ENCODE assay signal across 8 cellular contexts in the genomic region with DNA sequence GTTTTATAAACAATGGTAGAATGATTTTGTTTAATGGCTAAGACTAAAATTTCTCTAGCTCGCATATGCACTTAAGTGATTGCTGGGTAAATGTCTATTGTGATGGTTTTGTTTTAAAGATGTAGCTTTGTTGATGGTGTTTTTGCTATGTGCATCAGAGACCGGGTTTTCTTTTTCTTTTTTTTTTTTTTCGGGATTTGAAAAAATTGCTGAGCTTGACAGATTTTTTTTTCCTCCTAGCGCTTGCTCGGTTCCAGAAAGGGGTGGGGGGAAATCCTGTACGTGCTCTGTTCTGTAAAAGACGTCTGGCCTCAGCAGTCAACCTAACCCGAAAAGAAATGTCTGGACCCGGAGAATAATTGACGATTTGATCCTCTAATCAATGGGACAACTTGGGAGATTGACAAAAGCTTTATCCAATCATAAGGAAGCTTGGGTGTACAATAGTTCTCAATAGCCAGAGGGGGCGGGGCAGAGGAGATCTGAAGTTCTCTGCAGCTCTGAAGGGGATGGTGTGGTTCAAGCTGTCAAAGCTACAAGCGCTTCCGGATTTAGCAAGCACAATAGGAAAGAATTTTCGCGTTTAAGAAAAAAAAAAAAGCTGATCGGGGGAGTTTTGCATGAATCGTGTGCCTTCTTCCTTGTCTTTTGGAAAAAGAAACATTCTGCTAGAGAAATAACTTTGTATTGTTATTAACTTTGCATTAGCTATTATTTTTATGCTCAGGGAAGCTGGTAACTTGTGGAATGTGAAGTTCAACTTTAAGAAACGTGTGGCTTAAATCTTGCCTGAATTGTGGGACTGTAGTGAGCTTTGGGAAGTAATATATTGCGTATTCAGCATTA. TPM values are rescaled to one million over a fixed set of nuclear protein-coding genes. Genes with fewer than 3 reads are reported as not detected.
A peak's percentile ranks its signal among the peaks of the same experiment; 100 is the strongest.
DNase-seq lines count a peak whose midpoint lies in the region; ATAC-seq, FAIRE-seq and TF ChIP-seq lines count a peak whose summit lies in the region.

No MANE protein-coding gene starts in this region.

- TF ChIP-seq EP300 in GM12878 (IDR thresholded peaks at IDR 0.05; ENCODE audit: borderline replicate concordance in 1 of 2, control insufficient read depth in 1 of 2, low read depth in 2 of 2, low read length in 2 of 2) = no peak

- H3K9ac ChIP-seq in GM12878 (ENCODE audit: control insufficient read depth, insufficient read depth, low read length) (no peak overlapping the region), rectal smooth muscle tissue (ENCODE audit: low read length) (no peak overlapping the region)

- H3K9me3 ChIP-seq in GM12878 (replicated peaks; ENCODE audit: control insufficient read depth, insufficient read depth, low read length) (no peaks in the 10 kb centered on the region; the same call in 2 of the 3 replicates), aorta (ENCODE audit: control insufficient read depth, low read length) (no peaks in the 10 kb centered on the region)

- no peaks in the 10 kb centered on the region for H3K79me2 ChIP-seq in GM12878 (ENCODE audit: control insufficient read depth, insufficient read depth, low read length)

- H3K4me3 ChIP-seq in GM12878 (peak overlapping the region; percentile 62), rectal smooth muscle tissue (ENCODE audit: low read length) (peak overlapping the region; percentile 72), aorta (ENCODE audit: low read length in 2 of 2) (peak overlapping the region; percentile 46 to 58)

- intact Hi-C loops in GM12878 (cut with micrococcal nuclease; ENCODE audit: unreplicated experiment) = loop anchor here (10.0 kb wide), 1 partner anchor 257 kb away; no protein-coding TSS in a partner anchor
- intact Hi-C loops in aorta (cut with DNase I) = loop anchor here in 1 of 2 donors (2.0 kb wide), 1 partner anchor 21 kb away; no protein-coding TSS in a partner anchor

- 1% methylated on average over 18 of the region's 19 CpGs for WGBS in GM12878 (ENCODE audit: insufficient coverage, insufficient replicate concordance, low lambda C conversion rate, missing lambda C conversion rate)
- 1 to 2% methylated on average over 19 of the region's 19 CpGs for WGBS in aorta, 2 donors

- no peak for TF ChIP-seq RAD21 in GM12878 (IDR thresholded peaks at IDR 0.05; ENCODE audit: insufficient read depth, low read depth, low read length)

- H3K4me1 ChIP-seq in GM12878 (ENCODE audit: control insufficient read depth, insufficient read depth, low read length) (peaks cover 5% of the 10 kb centered on the region), rectal smooth muscle tissue (ENCODE audit: control insufficient read depth, insufficient read depth, low read length) (peaks cover 25% of the 10 kb centered on the region), aorta (ENCODE audit: control insufficient read depth in 1 of 2, insufficient read depth in 2 of 2, low read length in 2 of 2) (no peaks in the 10 kb centered on the region)

- H3K27ac ChIP-seq in GM12878 (ENCODE audit: control insufficient read depth, insufficient read depth) (no peak overlapping the region), rectal smooth muscle tissue (ENCODE audit: low read depth, low read length) (peak overlapping the region; percentile 82), aorta (ENCODE audit: low read depth in 1 of 2, low read length in 2 of 2) (peak overlapping the region in 1 of 2 donors; percentile 33)

- SMC1A ChIA-PET in GM12878 (lab: Charles Lee; ENCODE audit: uncharacterized antibody, unreplicated experiment) = interaction anchor here (0.5 to 1.2 kb wide), 3 partner anchors 11 to 102 kb away, joined by 3 read pairs; no protein-coding TSS in a partner anchor

- H4K20me1 ChIP-seq in GM12878 (ENCODE audit: control insufficient read depth, insufficient read depth) = no peaks in the 10 kb centered on the region

- POLR2A ChIA-PET in GM12878 (lab: Charles Lee) = interaction anchor here (0.6 to 0.7 kb wide), 2 partner anchors 158 to 163 kb away, joined by 4 to 9 read pairs; no protein-coding TSS in a partner anchor

- DNase-seq in GM10266 (ENCODE audit: extremely low spot score) (peak; percentile 75), NCI-H2029 (lab: John Stamatoyannopoulos, UW) (peak; percentile 100), T-helper 22 cell (ENCODE audit: low read depth) (peak; percentile 85), GM12878 (ENCODE audit: low read depth, low spot score) (peak; percentile 63), hippocampal formation (lab: John Stamatoyannopoulos, UW) (peak; percentile 76 to 98), aorta (peak; percentile 92 to 96)

- no peak for TF ChIP-seq CTCF in GM10266 (IDR thresholded peaks at IDR 0.05; ENCODE audit: control insufficient read depth, insufficient read depth, low read depth, missing control alignments)
- TF ChIP-seq CTCF in GM12878 (IDR thresholded peaks at IDR 0.05 in 2 of 3, conservative IDR thresholded peaks at IDR 0.05 in 1 of 3; ENCODE audit: control insufficient read depth in 2 of 3, extremely low read depth in 1 of 3, insufficient read depth in 1 of 3, low read depth in 3 of 3, low read length in 3 of 3) = no peak

- no peak for TF ChIP-seq POLR2A in GM12878 (IDR thresholded peaks at IDR 0.05; ENCODE audit: low read depth, low read length)

- in situ Hi-C loops in GM12878 (cut with MboI) = no loop called here

- no TSS peak for BruUV-seq in GM12878 (replicated peaks; lab: Mats Ljungman, UMichigan)

- H3K36me3 ChIP-seq in GM12878 (ENCODE audit: control insufficient read depth in 2 of 2, insufficient read depth in 2 of 2, low read length in 1 of 2) = no peaks in the 10 kb centered on the region
- no peaks in the 10 kb centered on the region for H3K36me3 ChIP-seq in rectal smooth muscle tissue (ENCODE audit: control insufficient read depth, insufficient read depth, low read length)
- H3K36me3 ChIP-seq in aorta (ENCODE audit: control insufficient read depth in 1 of 2, insufficient read depth in 2 of 2, low read length in 1 of 2) = no peaks in the 10 kb centered on the region

- FAIRE-seq in GM12878 (lab: Jason Lieb, UNC) = peak; percentile 77

- ATAC-seq in HG02970 (IDR thresholded peaks at IDR 0.05; ENCODE audit: low FRiP score, unreplicated experiment) = peak; percentile 49
- peak; percentile 66 for ATAC-seq in GM12878
- peak; percentile 83 for ATAC-seq in aorta (ENCODE audit: low FRiP score)

- RAD21 ChIA-PET in GM12878 (lab: Charles Lee; ENCODE audit: unreplicated experiment) = interaction anchor here (0.6 to 1.0 kb wide), 2 partner anchors 26 to 91 kb away, joined by 3 read pairs; no protein-coding TSS in a partner anchor

- H2AFZ ChIP-seq in GM12878 (ENCODE audit: control insufficient read depth, low read depth, low read length) = peak overlapping the region; percentile 87

- CTCF ChIA-PET in GM12878 (lab: Yijun Ruan, JAX) = interaction anchor here (0.7 to 1.5 kb wide), 5 partner anchors 28 to 511 kb away, joined by 3 to 6 read pairs (median 3); no protein-coding TSS in a partner anchor

- peaks cover 2 to 26% of the 10 kb centered on the region in 2 experiments for H3K27me3 ChIP-seq in GM12878 (replicated peaks in 1 of 2; ENCODE audit: control insufficient read depth in 2 of 2, insufficient read depth in 2 of 2, low read length in 1 of 2)
- H3K27me3 ChIP-seq in rectal smooth muscle tissue (ENCODE audit: control insufficient read depth, insufficient read depth, low read length) = no peaks in the 10 kb centered on the region
- H3K27me3 ChIP-seq in aorta (ENCODE audit: control insufficient read depth in 1 of 2, insufficient read depth in 2 of 2, low read length in 1 of 2) = no peaks in the 10 kb centered on the region

- peak overlapping the region; percentile 89 for H3K4me2 ChIP-seq in GM12878 (ENCODE audit: control insufficient read depth, insufficient read depth)

TF ChIP-seq in GM12878, 131 proteins besides CTCF, POLR2A, EP300 and RAD21 (continues in another document):
- no peak for TF ChIP-seq NFXL1 (IDR thresholded peaks at IDR 0.05; ENCODE audit: borderline replicate concordance)
- TF ChIP-seq, protein P1, sequence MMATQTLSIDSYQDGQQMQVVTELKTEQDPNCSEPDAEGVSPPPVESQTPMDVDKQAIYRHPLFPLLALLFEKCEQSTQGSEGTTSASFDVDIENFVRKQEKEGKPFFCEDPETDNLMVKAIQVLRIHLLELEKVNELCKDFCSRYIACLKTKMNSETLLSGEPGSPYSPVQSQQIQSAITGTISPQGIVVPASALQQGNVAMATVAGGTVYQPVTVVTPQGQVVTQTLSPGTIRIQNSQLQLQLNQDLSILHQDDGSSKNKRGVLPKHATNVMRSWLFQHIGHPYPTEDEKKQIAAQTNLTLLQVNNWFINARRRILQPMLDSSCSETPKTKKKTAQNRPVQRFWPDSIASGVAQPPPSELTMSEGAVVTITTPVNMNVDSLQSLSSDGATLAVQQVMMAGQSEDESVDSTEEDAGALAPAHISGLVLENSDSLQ (IDR thresholded peaks at IDR 0.05) = peak; percentile 95

RNA-seq across cellular contexts. Expression of a gene that starts 4.5 kb away (rescaled TPM):
- total RNA-seq in GM12878 (2013; cell fraction: nucleolus; rRNA removed) = not detected in 2 replicates
- not detected in 2 replicates for total RNA-seq in GM12878 (2014; rRNA removed)
- not detected in 2 replicates for total RNA-seq in GM12878 (2014; rRNA removed; fragmentation: Illumina TruSeq; extraction: Trizol)
- total RNA-seq in GM12878 (2021) = 0.10 and 0.29 TPM in 2 replicates
- not detected for polyA plus RNA-seq in GM12878 (2011; ENCODE audit: low read depth)
- polyA plus RNA-seq in GM12878 (2011; rRNA removed) = 0.03 TPM in 1 of 2 replicates, not detected in the other
- polyA plus RNA-seq in GM12878 (2011; cell fraction: cytosol; rRNA removed) = not detected in 2 replicates
- polyA plus RNA-seq in GM12878 (2011; cell fraction: nucleus; rRNA removed) = not detected in 2 replicates
- polyA plus RNA-seq in GM12878 (2012) = not detected in 2 replicates
- not detected in 2 replicates for polyA plus RNA-seq in GM12878 (2014; fragmentation: Illumina TruSeq; extraction: Trizol)
- polyA plus RNA-seq in GM12878 (2014; fragmentation: Nextera tagmentation; extraction: Ambion mirVana) = not detected
- not detected in 2 replicates for polyA plus RNA-seq in GM12878 (2014; rRNA removed)
- polyA plus RNA-seq in GM12878 (2016; fragmentation: Nextera tagmentation; extraction: Ambion mirVana) = under 1 TPM in 1 of 2 experiments, not detected in 1; 0.16 TPM
- 0.07 and 0.10 TPM in 2 replicates for polyA minus RNA-seq in GM12878 (2011; rRNA and poly(A)+ RNA removed)
- polyA minus RNA-seq in GM12878 (2011; cell fraction: cytosol; rRNA and poly(A)+ RNA removed) = 0.42 and 1.2 TPM in 2 replicates
- 0.19 TPM in 1 of 2 replicates, not detected in the other for polyA minus RNA-seq in GM12878 (2011; cell fraction: nucleus; rRNA and poly(A)+ RNA removed)
- 100 to 1,000 TPM; 139 to 221 TPM for total RNA-seq in aorta
- 10 to 100 TPM; 15.3 to 25.7 TPM for polyA plus RNA-seq in aorta

Comparison
In these comparisons a context has a peak if more than half of its experiments do, and no peak if none do; other contexts are left out.
1. RNA of a gene that starts 4.5 kb away (total RNA-seq): 139 to 221 TPM in aorta; 0.10 to 0.29 TPM in GM12878; every median in the first group is over 100 times any median in the second.
2. Peak in every context shown above with its lines, with median percentiles within 50 percentile points of each other: DNase-seq, ATAC-seq and H3K4me3 ChIP-seq.